17 cellular contexts compared by ENCODE assay signal in the genomic region with DNA sequence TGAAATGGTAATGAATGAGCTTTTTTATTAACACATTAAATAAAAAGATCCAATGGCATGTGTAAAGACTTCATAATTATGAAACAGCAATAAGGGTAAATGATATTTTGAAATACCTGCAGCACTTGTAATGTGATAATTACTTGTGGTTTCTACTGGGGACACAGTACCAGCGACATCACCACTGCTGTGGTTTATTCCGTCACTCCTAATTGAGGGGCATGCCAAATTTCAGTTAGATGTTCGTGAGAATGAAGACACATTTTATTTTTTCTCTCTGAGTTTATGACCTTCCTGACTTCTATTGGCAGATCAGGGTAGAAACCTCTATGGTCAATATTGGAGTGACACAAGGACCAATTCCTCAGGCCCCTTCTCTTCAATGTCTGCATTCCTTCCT.
"Had no signal": no experiment of that assay in that cellular context is flagged by ENCODE, and none has a peak within 500 bp of the region (broad histone marks: within the 10 kb centered on the region; RNA-seq: fewer than 3 reads in every experiment).

No MANE protein-coding gene starts in this region.

- FAIRE-seq: astrocyte, kidney had no signal

- H3K36me3 ChIP-seq: adrenal gland, breast epithelium, gastrocnemius medialis, tibial artery, WERI-Rb-1 had no signal

- H3K27ac ChIP-seq: adrenal gland, breast epithelium, coronary artery, gastrocnemius medialis, tibial artery, WERI-Rb-1 had no signal

- H3K4me1 ChIP-seq: adrenal gland, breast epithelium, gastrocnemius medialis, tibial artery had no signal

- H3K27me3 ChIP-seq: adrenal gland, gastrocnemius medialis had no signal

- DNase-seq: activated CD4-positive, alpha-beta T cell treated with anti-CD3 and anti-CD28 coated beads, Interleukin-2, amount 50 U/mL, for 48 hours; activated gamma-delta T cell; adrenal gland; gastrocnemius medialis; head of caudate nucleus; kidney; occipital lobe; posterior cingulate gyrus; stimulated activated naive CD8-positive, alpha-beta T cell treated with anti-CD3 and anti-CD28 coated beads, Interleukin-15, Interleukin-2, amounts not matched to agents 100 U/mL and 50 U/mL, for 24 hours; substantia nigra; tibial artery; WERI-Rb-1 had no signal

- H3K4me3 ChIP-seq: adrenal gland, breast epithelium, coronary artery, gastrocnemius medialis, tibial artery had no signal

- ATAC-seq: activated naive CD4-positive, alpha-beta T cell treated with anti-CD3 and anti-CD28 coated beads, Interleukin-2, amount 50 U/mL, for 72 hours; gastrocnemius medialis; left lobe of liver; stimulated activated naive CD8-positive, alpha-beta T cell treated with anti-CD3 and anti-CD28 coated beads, Interleukin-15, Interleukin-2, amounts not matched to agents 100 U/mL and 50 U/mL, for 24 hours had no signal

- H3K9me3 ChIP-seq: adrenal gland, tibial artery had no signal
